In the genomic region with DNA sequence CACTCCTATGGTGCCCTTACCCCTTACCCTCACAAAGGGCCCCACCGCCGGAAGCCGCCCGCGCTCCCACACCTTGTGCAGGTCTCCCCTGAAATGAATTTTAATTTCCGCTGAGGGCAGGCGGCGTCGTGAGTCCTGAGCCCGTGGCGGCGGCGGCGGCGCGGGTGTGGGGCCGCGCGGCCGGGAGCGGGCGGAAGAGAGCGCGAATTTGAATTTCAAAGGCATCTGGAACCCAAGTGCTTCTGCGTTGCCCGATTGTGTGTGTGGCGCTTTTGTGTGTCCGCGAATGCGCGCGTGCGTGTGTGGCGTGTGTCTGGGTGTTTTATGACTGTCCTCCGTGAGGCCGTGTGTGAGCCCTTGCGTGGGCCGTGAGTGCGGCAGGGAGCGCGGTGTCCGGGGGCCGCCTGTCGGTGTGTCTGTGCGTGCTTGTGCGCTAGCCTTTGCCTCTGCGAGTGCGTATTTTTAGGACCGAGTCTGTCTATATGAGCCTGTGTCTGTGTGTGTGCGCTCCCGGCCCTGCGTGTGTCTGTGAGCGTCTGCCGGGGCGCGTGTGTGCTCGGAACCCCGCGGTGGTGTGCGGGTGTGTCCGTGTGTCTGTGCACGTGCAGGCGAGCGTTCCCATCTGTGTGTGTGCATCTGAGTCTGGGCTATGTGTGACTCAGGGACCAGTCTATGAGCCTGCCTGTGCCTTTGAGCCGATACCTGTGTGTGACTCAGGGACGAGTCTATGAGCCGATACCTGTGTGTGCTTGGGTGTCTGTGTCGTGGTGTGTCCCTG, we compare ENCODE assay signal across 8 cellular contexts. TPM values are rescaled to one million over a fixed set of nuclear protein-coding genes. Genes with fewer than 3 reads are reported as not detected.
DNase-seq lines count a peak whose midpoint lies in the region; ATAC-seq and TF ChIP-seq lines count a peak whose summit lies in the region.

No MANE protein-coding gene starts in this region.

- H3K27me3 ChIP-seq in fibroblast of lung (ENCODE audit: control insufficient read depth, insufficient read depth, low read length) (peaks cover 52% of the 10 kb centered on the region), gastrocnemius medialis (peaks cover 35 to 41% (median 41%) of the 10 kb centered on the region in 3 donors)

- H3K27ac ChIP-seq in fibroblast of lung (ENCODE audit: insufficient read depth, low read length) (no peak overlapping the region), gastrocnemius medialis (no peak overlapping the region)

- H3K79me2 ChIP-seq in fibroblast of lung (ENCODE audit: control insufficient read depth, insufficient read depth, low read length) = no peaks in the 10 kb centered on the region

- H3K9ac ChIP-seq in fibroblast of lung (ENCODE audit: insufficient read depth, low read length) = no peak overlapping the region

- peak overlapping the region in 2 of 4 experiments; percentile 6 to 36 for H3K4me3 ChIP-seq in fibroblast of lung (replicated peaks in 1 of 4; ENCODE audit: control extremely low read depth in 1 of 4, insufficient read depth in 1 of 4, low read depth in 3 of 4, low read length in 4 of 4)
- H3K4me3 ChIP-seq in gastrocnemius medialis = peak overlapping the region; percentile 2 to 47 (median 22)

- no peak overlapping the region for H2AFZ ChIP-seq in fibroblast of lung (ENCODE audit: low read length)

- H3K4me1 ChIP-seq in fibroblast of lung (ENCODE audit: control insufficient read depth, extremely low read depth, insufficient read depth, low read length) (no peaks in the 10 kb centered on the region), gastrocnemius medialis (peaks cover 4 to 9% of the 10 kb centered on the region in 2 donors)

- no peaks in the 10 kb centered on the region for H4K20me1 ChIP-seq in fibroblast of lung (ENCODE audit: control insufficient read depth, extremely low read depth, insufficient read depth, low read length)

- ATAC-seq in gastrocnemius medialis = no peak
- ATAC-seq in GM21619 (IDR thresholded peaks at IDR 0.05; ENCODE audit: unreplicated experiment) = no peak
- no peak for ATAC-seq in GM21717 (IDR thresholded peaks at IDR 0.05; ENCODE audit: unreplicated experiment)

- H3K9me3 ChIP-seq in fibroblast of lung (ENCODE audit: control insufficient read depth, insufficient read depth, low read depth, low read length) = no peaks in the 10 kb centered on the region
- no peaks in the 10 kb centered on the region for H3K9me3 ChIP-seq in gastrocnemius medialis

- in situ Hi-C loops in gastrocnemius medialis (cut with MboI; ENCODE audit: low sequenced_read_pairs in 4 of 4) = no loop called here

- H3K36me3 ChIP-seq in fibroblast of lung (ENCODE audit: control insufficient read depth, insufficient read depth, low read length) = no peaks in the 10 kb centered on the region
- no peaks in the 10 kb centered on the region for H3K36me3 ChIP-seq in gastrocnemius medialis

- H3K4me2 ChIP-seq in fibroblast of lung (ENCODE audit: extremely low read depth, insufficient read depth, low read length) = peak overlapping the region; percentile 73

- TF ChIP-seq CTCF in fibroblast of lung (conservative IDR thresholded peaks at IDR 0.05 in 1 of 2, IDR thresholded peaks at IDR 0.05 in 1 of 2; ENCODE audit: low read depth in 1 of 2, low read length in 2 of 2) = peak; percentile 9 to 18
- TF ChIP-seq CTCF in gastrocnemius medialis (IDR thresholded peaks at IDR 0.05 in 4 of 5, conservative IDR thresholded peaks at IDR 0.05 in 1 of 5) = no peak

- TF ChIP-seq POLR2A in gastrocnemius medialis (IDR thresholded peaks at IDR 0.05) = no peak

- peak; percentile 77 for DNase-seq in DMS53 (lab: John Stamatoyannopoulos, UW)
- DNase-seq in activated CD8-positive, alpha-beta memory T cell treated with anti-CD3 and anti-CD28 coated beads, Interleukin-2, amount 50 U/mL, for 4 hours = peak; percentile 61
- no peak for DNase-seq in fibroblast of lung (ENCODE audit: low read depth in 2 of 2)
- no peak for DNase-seq in gastrocnemius medialis
- DNase-seq in NCI-H1930 (lab: John Stamatoyannopoulos, UW) = no peak
- DNase-seq in NK-92 treated with Interleukin-12 subunit alpha and Interleukin-12 subunit beta, amount 100 ng/mL, for 24 hours (lab: John Stamatoyannopoulos, UW) = no peak

- intact Hi-C loops in gastrocnemius medialis (cut with DNase I; ENCODE audit: low total_unique reads) = no loop called here

RNA-seq across cellular contexts. Expression of a gene that starts 7.9 kb away (rescaled TPM):
- 7.4 and 10.4 TPM in 2 replicates for total RNA-seq in fibroblast of lung
- polyA plus RNA-seq in fibroblast of lung = 4.4 and 4.8 TPM in 2 replicates
- polyA plus RNA-seq in fibroblast of lung (2012) = 9.7 and 10.0 TPM in 2 replicates
- polyA minus RNA-seq in fibroblast of lung (ENCODE audit: low replicate concordance) = 12.0 and 13.2 TPM in 2 replicates
- total RNA-seq in gastrocnemius medialis = 1 to 10 TPM in 3 of 4 donors, not detected in 1; 1.1 to 2.2 (median 1.7) TPM

RNA-seq across cellular contexts. Expression of a gene that starts 43.7 kb away (rescaled TPM):
- total RNA-seq in fibroblast of lung = 30.3 and 47.2 TPM in 2 replicates
- 44.8 and 55.4 TPM in 2 replicates for polyA plus RNA-seq in fibroblast of lung
- polyA plus RNA-seq in fibroblast of lung (2012) = 54.0 and 67.7 TPM in 2 replicates
- polyA minus RNA-seq in fibroblast of lung (ENCODE audit: low replicate concordance) = 44.4 and 111 TPM in 2 replicates
- total RNA-seq in gastrocnemius medialis = not detected

Comparison
In these comparisons a context has a peak if more than half of its experiments do, and no peak if none do; other contexts are left out.
1. DNase-seq: peak in DMS53 (single experiment) and activated CD8-positive, alpha-beta memory T cell treated with anti-CD3 and anti-CD28 coated beads, Interleukin-2, amount 50 U/mL, for 4 hours (single experiment); none in fibroblast of lung (0 of 2), gastrocnemius medialis (0 of 2), NCI-H1930 (0 of 2) and NK-92 treated with Interleukin-12 subunit alpha and Interleukin-12 subunit beta, amount 100 ng/mL, for 24 hours (single experiment).
2. CTCF ChIP-seq: peak in fibroblast of lung (2 of 2); none in gastrocnemius medialis (0 of 5).
3. RNA of a gene that starts 43.7 kb away (total RNA-seq): 30.3 to 47.2 TPM in fibroblast of lung; not detected in gastrocnemius medialis; every median in the first group is over 10 times any median in the second.